9 cellular contexts compared by ENCODE assay signal in genomic region chr11:3169235-3169951, GRCh38. TPM values are rescaled to one million over a fixed set of nuclear protein-coding genes. Genes with fewer than 3 reads are reported as not detected.
DNase-seq lines count a peak whose midpoint lies in the region; ATAC-seq and TF ChIP-seq lines count a peak whose summit lies in the region.
"Had no signal": no experiment of that assay in that cellular context is flagged by ENCODE, and none has a peak within 500 bp of the region (broad histone marks: within the 10 kb centered on the region; RNA-seq: fewer than 3 reads in every experiment).

No MANE protein-coding gene starts in this region.

- peaks cover 0 to 4% (median 0%) of the 10 kb centered on the region in 5 experiments for H3K9me3 Mint-ChIP-seq in brain
- H3K9me3 Mint-ChIP-seq: memory B cell had no signal

- TF ChIP-seq CTCF in NB4 (IDR thresholded peaks at IDR 0.05; ENCODE audit: low read depth, low read length), result no peak
- no peak for TF ChIP-seq CTCF in brain (conservative IDR thresholded peaks at IDR 0.05)

- DNase-seq in CMK (ENCODE audit: low read depth), result peak; percentile 61
- DNase-seq in NB4 (ENCODE audit: low read depth), result peak; percentile 97
- DNase-seq in inferior parietal cortex (ENCODE audit: extremely low spot score), result peak; percentile 58
- peak; percentile 15 for DNase-seq in stimulated activated CD4-positive, alpha-beta T cell treated with anti-CD3 and anti-CD28 coated beads, Interleukin-4, amount 100 ng/mL, for 24 hours
- DNase-seq in activated CD4-positive, CD25-positive, alpha-beta regulatory T cell treated with anti-CD3 and anti-CD28 coated beads, Interleukin-2, amount 50 U/mL, for 72 hours, result no peak
- no peak for DNase-seq in activated gamma-delta T cell treated with Interleukin-2 at 50 U/mL for 16 hours

- H3K4me3 Mint-ChIP-seq in brain, result peak overlapping the region in 3 of 5 experiments; percentile 38 to 80 (median 58)
- H3K4me3 Mint-ChIP-seq: memory B cell had no signal

- H3K27ac Mint-ChIP-seq in brain, result peak overlapping the region in 4 of 5 experiments; percentile 13 to 60 (median 28)
- H3K27ac Mint-ChIP-seq: memory B cell had no signal

- peaks cover 19% of the 10 kb centered on the region for H3K4me1 Mint-ChIP-seq in brain

- H3K27me3 Mint-ChIP-seq in brain, result peaks cover 20% of the 10 kb centered on the region

- H3K36me3 Mint-ChIP-seq in brain, result no peaks in the 10 kb centered on the region
- H3K36me3 Mint-ChIP-seq: memory B cell had no signal

- no peak for ATAC-seq in GM19463 (IDR thresholded peaks at IDR 0.05; ENCODE audit: unreplicated experiment)

- TF ChIP-seq POLR2A in NB4 (IDR thresholded peaks at IDR 0.05; ENCODE audit: extremely low read depth, insufficient read length), result peak; percentile 37

- peak overlapping the region; percentile 38 for H3K4me3 ChIP-seq in NB4 (ENCODE audit: low read depth, low read length)

RNA-seq across cellular contexts. Expression of gene OSBPL5, which starts 4.3 kb away (rescaled TPM):
- 5.5 TPM for polyA plus RNA-seq in brain (ENCODE audit: insufficient read depth, low read depth, low replicate concordance)

RNA-seq across cellular contexts. Expression of gene MRGPRG, which starts 49.2 kb away (rescaled TPM):
- not detected for polyA plus RNA-seq in brain (ENCODE audit: insufficient read depth, low read depth, low replicate concordance)

Comparison
In these comparisons a context has a peak if more than half of its experiments do, and no peak if none do; other contexts are left out.
1. DNase-seq: peak in CMK (single experiment), NB4 (single experiment), inferior parietal cortex (single experiment) and stimulated activated CD4-positive, alpha-beta T cell treated with anti-CD3 and anti-CD28 coated beads, Interleukin-4, amount 100 ng/mL, for 24 hours (single experiment); none in activated CD4-positive, CD25-positive, alpha-beta regulatory T cell treated with anti-CD3 and anti-CD28 coated beads, Interleukin-2, amount 50 U/mL, for 72 hours (single experiment) and activated gamma-delta T cell treated with Interleukin-2 at 50 U/mL for 16 hours (single experiment).